In genomic region chr3:111676177-111677021, GRCh38 we compare ENCODE assay signal across 8 cellular contexts. TPM values are rescaled to one million over a fixed set of nuclear protein-coding genes. Genes with fewer than 3 reads are reported as not detected.
DNase-seq lines count a peak whose midpoint lies in the region; ATAC-seq and TF ChIP-seq lines count a peak whose summit lies in the region.

No MANE protein-coding gene starts in this region.

- H3K4me1 ChIP-seq in heart left ventricle (peaks cover 0 to 32% (median 14%) of the 10 kb centered on the region in 12 donors), upper lobe of right lung (peaks cover 5% of the 10 kb centered on the region)

- peak overlapping the region; percentile 91 to 98 (median 97) for H3K4me3 Mint-ChIP-seq in immature natural killer cell

- peak overlapping the region; percentile 69 for H3K4me2 ChIP-seq in SU-DHL-6 (ENCODE audit: low read depth, low read length, poor library complexity, severe bottlenecking)

- DNase-seq in AML-193 (lab: John Stamatoyannopoulos, UW) (peak; percentile 39 to 56), H4 (ENCODE audit: low spot score) (peak; percentile 73), immature natural killer cell (peak; percentile 26 to 34 (median 28)), heart left ventricle (no peak), MV-4-11 (lab: John Stamatoyannopoulos, UW) (no peak), upper lobe of right lung (no peak)
- DNase-seq in activated CD4-positive, CD25-positive, alpha-beta regulatory T cell treated with anti-CD3 and anti-CD28 coated beads, Interleukin-2, amount 50 U/mL, for 72 hours = no peak

- H3K9me3 ChIP-seq in SU-DHL-6 (ENCODE audit: insufficient read depth, low read length) = no peaks in the 10 kb centered on the region
- no peaks in the 10 kb centered on the region for H3K9me3 ChIP-seq in heart left ventricle
- H3K9me3 ChIP-seq in upper lobe of right lung = no peaks in the 10 kb centered on the region

- H3K36me3 Mint-ChIP-seq in immature natural killer cell = peaks cover 0 to 8% (median 0%) of the 10 kb centered on the region in 3 donors

- H2AFZ ChIP-seq in SU-DHL-6 (ENCODE audit: low read depth, low read length, severe bottlenecking) = no peak overlapping the region

- H3K79me2 ChIP-seq in SU-DHL-6 (ENCODE audit: insufficient read depth, low read length) = no peaks in the 10 kb centered on the region

- ATAC-seq in heart left ventricle (no peak), upper lobe of right lung (no peak)

- intact Hi-C loops in heart left ventricle (cut with DNase I) (loop anchor here in 2 of 10 donors (5.0 kb wide), 2 partner anchors 291 to 296 kb away; no protein-coding TSS in a partner anchor), upper lobe of right lung (cut with DNase I) (no loop called here)

- H3K27ac Mint-ChIP-seq in immature natural killer cell = peak overlapping the region; percentile 95 to 98 (median 98)

- H3F3A ChIP-seq in SU-DHL-6 (ENCODE audit: insufficient read depth) = peaks cover 10% of the 10 kb centered on the region

- no peaks in the 10 kb centered on the region for H4K20me1 ChIP-seq in SU-DHL-6 (ENCODE audit: low read depth, low read length)

- H3K27me3 Mint-ChIP-seq in immature natural killer cell (ENCODE audit: low read depth in 3 of 3) = peaks cover 5 to 14% (median 9%) of the 10 kb centered on the region in 3 donors

- H3K4me1 Mint-ChIP-seq in immature natural killer cell = peaks cover 86 to 92% of the 10 kb centered on the region in 2 donors

- H3K36me3 ChIP-seq in SU-DHL-6 (ENCODE audit: low read length) (no peaks in the 10 kb centered on the region), heart left ventricle (no peaks in the 10 kb centered on the region), upper lobe of right lung (no peaks in the 10 kb centered on the region)

- H3K9me3 Mint-ChIP-seq in immature natural killer cell = no peaks in the 10 kb centered on the region

- TF ChIP-seq CTCF in SU-DHL-6 (IDR thresholded peaks at IDR 0.05; ENCODE audit: insufficient read depth, low read length, poor library complexity, severe bottlenecking) (no peak), heart left ventricle (IDR thresholded peaks at IDR 0.05) (no peak), upper lobe of right lung (IDR thresholded peaks at IDR 0.05) (no peak)

- H3K27me3 ChIP-seq in SU-DHL-6 (ENCODE audit: low read length) (no peaks in the 10 kb centered on the region), heart left ventricle (no peaks in the 10 kb centered on the region), upper lobe of right lung (no peaks in the 10 kb centered on the region)

- no peak overlapping the region for H3K27ac ChIP-seq in SU-DHL-6 (ENCODE audit: low read depth, low read length)
- H3K27ac ChIP-seq in heart left ventricle = no peak overlapping the region
- no peak overlapping the region for H3K27ac ChIP-seq in upper lobe of right lung

- no peak for TF ChIP-seq POLR2A in heart left ventricle (IDR thresholded peaks at IDR 0.05)

- no peak overlapping the region for H3K4me3 ChIP-seq in SU-DHL-6 (ENCODE audit: insufficient read depth, low read length, poor library complexity, severe bottlenecking)
- H3K4me3 ChIP-seq in heart left ventricle = peak overlapping the region in 2 of 12 donors; percentile 70 to 71
- no peak overlapping the region for H3K4me3 ChIP-seq in upper lobe of right lung

- H3K9me2 ChIP-seq in SU-DHL-6 (replicated peaks; ENCODE audit: insufficient read depth, low read length) = no peaks in the 10 kb centered on the region

- 51 to 61% (median 56%) methylated on average over 8 of the region's 8 CpGs for WGBS in heart left ventricle, 4 donors

- H3K9ac ChIP-seq in SU-DHL-6 (ENCODE audit: low read length) = no peak overlapping the region

RNA-seq across cellular contexts. Expression of gene PLCXD2, which starts 1.9 kb away (rescaled TPM):
- total RNA-seq in H4 (2014; rRNA removed; shearing (Covaris generic)) = 0.46 and 2.0 TPM in 2 replicates
- polyA plus RNA-seq in immature natural killer cell = 1 to 10 TPM in 2 of 3 donors, under 1 TPM in 1; 0.93 to 5.4 (median 2.2) TPM
- total RNA-seq in heart left ventricle = 1 to 10 TPM in 8 of 9 donors, under 1 TPM in 1; 0.69 to 6.0 (median 2.8) TPM
- 1 to 10 TPM; 1.0 to 1.6 TPM for polyA plus RNA-seq in heart left ventricle
- 12.4 TPM for total RNA-seq in upper lobe of right lung

Comparison
In these comparisons a context has a peak if more than half of its experiments do, and no peak if none do; other contexts are left out.
1. DNase-seq: peak in AML-193 (2 of 2), H4 (single experiment) and immature natural killer cell (3 of 3); none in heart left ventricle (0 of 5), MV-4-11 (single experiment), activated CD4-positive, CD25-positive, alpha-beta regulatory T cell treated with anti-CD3 and anti-CD28 coated beads, Interleukin-2, amount 50 U/mL, for 72 hours (single experiment) and upper lobe of right lung (single experiment).